In genomic region chr2:158496986-158497385, GRCh38 we compare ENCODE assay signal across 21 cellular contexts. TPM values are rescaled to one million over a fixed set of nuclear protein-coding genes. Genes with fewer than 3 reads are reported as not detected.
DNase-seq lines count a peak whose midpoint lies in the region; ATAC-seq and TF ChIP-seq lines count a peak whose summit lies in the region.
"Had no signal": no experiment of that assay in that cellular context is flagged by ENCODE, and none has a peak within 500 bp of the region (broad histone marks: within the 10 kb centered on the region; RNA-seq: fewer than 3 reads in every experiment).

No MANE protein-coding gene starts in this region.

- TF ChIP-seq CTCF in chondrocyte (IDR thresholded peaks at IDR 0.05) = no peak
- TF ChIP-seq CTCF in right lobe of liver (IDR thresholded peaks at IDR 0.05) = no peak

- no peak for DNase-seq in chondrocyte (ENCODE audit: low spot score)
- DNase-seq in right lobe of liver = no peak
- DNase-seq in neuronal stem cell (ENCODE audit: low spot score) = no peak
- DNase-seq in activated CD4-positive, CD25-positive, alpha-beta regulatory T cell treated with anti-CD3 and anti-CD28 coated beads, Interleukin-2, amount 50 U/mL, for 72 hours = no peak
- no peak for DNase-seq in midbrain (lab: John Stamatoyannopoulos, UW)
- DNase-seq: activated CD8-positive, alpha-beta memory T cell treated with anti-CD3 and anti-CD28 coated beads for 24 hours; activated naive CD4-positive, alpha-beta T cell treated with anti-CD3 and anti-CD28 coated beads, Interleukin-2, amount 50 U/mL, for 16 hours; activated T-cell treated with anti-CD3 and anti-CD28 coated beads, Interleukin-2, amount 50 U/mL, for 48 hours; anterior cingulate cortex; CD4-positive, alpha-beta T cell; DMS153; effector CD4-positive, alpha-beta T cell; left ventricle myocardium inferior; NCI-H1417 treated with DMSO at 0.1 percent for 48 hours; NCI-H524; stimulated activated CD4-positive, alpha-beta T cell treated with anti-CD3 and anti-CD28 coated beads, Interleukin-4, amount 100 ng/mL, for 24 hours; stimulated activated naive CD8-positive, alpha-beta T cell treated with anti-CD3 and anti-CD28 coated beads, Interleukin-15, amount 100 ng/mL, for 72 hours had no signal

- H2BK15ac ChIP-seq in neuronal stem cell (ENCODE audit: low read length) = no peak overlapping the region

- no peaks in the 10 kb centered on the region for H3K9me3 ChIP-seq in HUES48 (ENCODE audit: control insufficient read depth, insufficient read depth, low read length)
- H3K9me3 ChIP-seq in right lobe of liver = no peaks in the 10 kb centered on the region
- H3K9me3 ChIP-seq in neuronal stem cell (replicated peaks in 1 of 2; ENCODE audit: control insufficient read depth in 2 of 2, insufficient read depth in 1 of 2, low read depth in 1 of 2, low read length in 2 of 2) = no peaks in the 10 kb centered on the region
- H3K9me3 ChIP-seq: left ventricle myocardium inferior, neutrophil had no signal

- H3K79me1 ChIP-seq in neuronal stem cell (ENCODE audit: low read depth, low read length) = no peaks in the 10 kb centered on the region

- no peak overlapping the region for H2AK5ac ChIP-seq in neuronal stem cell (ENCODE audit: low read depth, low read length)

- H3K9ac ChIP-seq in HUES48 (ENCODE audit: low read depth, low read length) = no peak overlapping the region
- H3K9ac ChIP-seq in neuronal stem cell (ENCODE audit: low read depth, low read length, poor library complexity) = no peak overlapping the region

- no peak overlapping the region for H3K4ac ChIP-seq in neuronal stem cell (ENCODE audit: low read length)

- H3K36me3 ChIP-seq in HUES48 (ENCODE audit: control insufficient read depth, insufficient read depth, low read length) = no peaks in the 10 kb centered on the region
- no peaks in the 10 kb centered on the region for H3K36me3 ChIP-seq in right lobe of liver
- no peaks in the 10 kb centered on the region for H3K36me3 ChIP-seq in neuronal stem cell (replicated peaks in 1 of 2; ENCODE audit: control insufficient read depth in 2 of 2, insufficient read depth in 2 of 2, low read length in 2 of 2)
- H3K36me3 ChIP-seq: left ventricle myocardium inferior, neutrophil had no signal

- H3K4me3 ChIP-seq in HUES48 (ENCODE audit: low read depth, low read length) (0 out of 2 replicates have a peak overlapping the region, but pooled peaks have one; percentile 18), right lobe of liver (no peak overlapping the region), neuronal stem cell (ENCODE audit: low read length in 2 of 2) (no peak overlapping the region)
- H3K4me3 ChIP-seq: left ventricle myocardium inferior, smooth muscle cell had no signal

- H3K27ac Mint-ChIP-seq in chondrocyte (ENCODE audit: unreplicated experiment) = peak overlapping the region; percentile 68
- H3K27ac Mint-ChIP-seq: CD4-positive, alpha-beta T cell had no signal

- no peak overlapping the region for H3K14ac ChIP-seq in neuronal stem cell (ENCODE audit: low read length)

- no peak overlapping the region for H3K4me3 Mint-ChIP-seq in chondrocyte (ENCODE audit: unreplicated experiment)
- H3K4me3 Mint-ChIP-seq: CD4-positive, alpha-beta T cell; central memory CD8-positive, alpha-beta T cell; stimulated activated naive CD8-positive, alpha-beta T cell treated with anti-CD3 and anti-CD28 coated beads, Interleukin-15, amount 100 ng/mL, for 72 hours had no signal

- H4K91ac ChIP-seq in neuronal stem cell (ENCODE audit: low read depth, low read length, poor library complexity) = no peak overlapping the region

- H4K8ac ChIP-seq in neuronal stem cell (ENCODE audit: low read depth, low read length) = no peak overlapping the region

- H3K36me3 Mint-ChIP-seq in chondrocyte (ENCODE audit: low read depth) = no peaks in the 10 kb centered on the region

- H3K27me3 Mint-ChIP-seq in chondrocyte (ENCODE audit: low read depth) = no peaks in the 10 kb centered on the region
- H3K27me3 Mint-ChIP-seq: CD4-positive, alpha-beta T cell; central memory CD8-positive, alpha-beta T cell; stimulated activated naive CD8-positive, alpha-beta T cell treated with anti-CD3 and anti-CD28 coated beads, Interleukin-15, amount 100 ng/mL, for 72 hours had no signal

- H3K27me3 ChIP-seq in HUES48 (ENCODE audit: control insufficient read depth, insufficient read depth, low read length) (no peaks in the 10 kb centered on the region), right lobe of liver (no peaks in the 10 kb centered on the region), neuronal stem cell (ENCODE audit: control insufficient read depth in 3 of 3, insufficient read depth in 3 of 3, low read depth in 1 of 3, low read length in 3 of 3) (no peaks in the 10 kb centered on the region)
- H3K27me3 ChIP-seq: neutrophil had no signal

- no peak overlapping the region for H3K18ac ChIP-seq in neuronal stem cell (ENCODE audit: low read length)

- H2AFZ ChIP-seq in neuronal stem cell (ENCODE audit: low read length) = no peak overlapping the region

- peak in 3 of 4 donors; percentile 23 to 37 (median 29) for ATAC-seq in right lobe of liver
- ATAC-seq: stimulated activated naive CD8-positive, alpha-beta T cell treated with anti-CD3 and anti-CD28 coated beads, Interleukin-15, amount 100 ng/mL, for 72 hours had no signal

- no peak overlapping the region for H3K23ac ChIP-seq in neuronal stem cell (ENCODE audit: low read depth, low read length, poor library complexity)

- peaks cover 77% of the 10 kb centered on the region for H3K4me1 Mint-ChIP-seq in chondrocyte (ENCODE audit: low read depth)
- H3K4me1 Mint-ChIP-seq: central memory CD8-positive, alpha-beta T cell had no signal

- intact Hi-C loops in right lobe of liver (cut with DNase I) = no loop called here

- no peak for TF ChIP-seq POLR2A in right lobe of liver (IDR thresholded peaks at IDR 0.05)

- H3K4me1 ChIP-seq in HUES48 (ENCODE audit: control insufficient read depth, insufficient read depth, low read length) (peaks cover 30% of the 10 kb centered on the region), right lobe of liver (peaks cover 0 to 34% (median 5%) of the 10 kb centered on the region in 4 donors), neuronal stem cell (ENCODE audit: control insufficient read depth in 2 of 2, insufficient read depth in 1 of 2, low read depth in 1 of 2, low read length in 2 of 2) (peaks cover 0 to 4% of the 10 kb centered on the region in 2 donors)

- H2BK5ac ChIP-seq in neuronal stem cell (ENCODE audit: low read length) = no peak overlapping the region

- H3K27ac ChIP-seq in HUES48 (ENCODE audit: low read depth, low read length) (no peak overlapping the region), right lobe of liver (no peak overlapping the region), neuronal stem cell (replicated peaks; ENCODE audit: low read length) (no peak overlapping the region)
- H3K27ac ChIP-seq: left ventricle myocardium inferior, neutrophil had no signal

- H2BK12ac ChIP-seq in neuronal stem cell (ENCODE audit: low read length) = no peak overlapping the region

- H2BK120ac ChIP-seq in neuronal stem cell (ENCODE audit: low read depth, low read length) = no peak overlapping the region

- WGBS in right lobe of liver (ENCODE audit: insufficient coverage, low coverage, low lambda C conversion rate, missing lambda C conversion rate) = 56% methylated on average over 3 of the region's 3 CpGs
- no CpG with 5 or more reads among the region's 3 CpGs for WGBS in neuronal stem cell (ENCODE audit: extremely low coverage in 2 of 2, insufficient read length in 2 of 2, insufficient replicate concordance in 1 of 2), 2 donors

- no peaks in the 10 kb centered on the region for H3K9me3 Mint-ChIP-seq in chondrocyte (ENCODE audit: low read depth)
- H3K9me3 Mint-ChIP-seq: CD4-positive, alpha-beta T cell; central memory CD8-positive, alpha-beta T cell; stimulated activated naive CD8-positive, alpha-beta T cell treated with anti-CD3 and anti-CD28 coated beads, Interleukin-15, amount 100 ng/mL, for 72 hours had no signal

- H3K4me2 ChIP-seq in neuronal stem cell (ENCODE audit: insufficient read depth, low read length, poor library complexity, severe bottlenecking) = no peak overlapping the region
- H3K4me2 ChIP-seq: smooth muscle cell had no signal

RNA-seq across cellular contexts. Expression of gene PKP4, which starts 40.2 kb away (rescaled TPM):
- total RNA-seq in chondrocyte (34.9 to 69.3 TPM (median 39.4 TPM) in 3 replicates), right lobe of liver (10 to 100 TPM; 27.2 to 41.6 (median 33.2) TPM)
- polyA plus RNA-seq in neuronal stem cell (2013, experiment 1 of 2) = 54.8 TPM
- 52.6 TPM for polyA plus RNA-seq in neuronal stem cell (2013, experiment 2 of 2)

RNA-seq across cellular contexts. Expression of gene CCDC148, which starts 40.4 kb away (rescaled TPM):
- total RNA-seq in chondrocyte (0.52 to 1.5 TPM (median 1.4 TPM) in 3 replicates), right lobe of liver (under 1 TPM in 5 of 6 experiments, not detected in 1; 0.12 to 0.53 (median 0.20) TPM)
- polyA plus RNA-seq in neuronal stem cell (2013, experiment 1 of 2) = 3.4 TPM
- 3.2 TPM for polyA plus RNA-seq in neuronal stem cell (2013, experiment 2 of 2)
- total RNA-seq: CD4-positive, alpha-beta T cell had no signal
- polyA plus RNA-seq: smooth muscle cell had no signal
